In the genomic region with DNA sequence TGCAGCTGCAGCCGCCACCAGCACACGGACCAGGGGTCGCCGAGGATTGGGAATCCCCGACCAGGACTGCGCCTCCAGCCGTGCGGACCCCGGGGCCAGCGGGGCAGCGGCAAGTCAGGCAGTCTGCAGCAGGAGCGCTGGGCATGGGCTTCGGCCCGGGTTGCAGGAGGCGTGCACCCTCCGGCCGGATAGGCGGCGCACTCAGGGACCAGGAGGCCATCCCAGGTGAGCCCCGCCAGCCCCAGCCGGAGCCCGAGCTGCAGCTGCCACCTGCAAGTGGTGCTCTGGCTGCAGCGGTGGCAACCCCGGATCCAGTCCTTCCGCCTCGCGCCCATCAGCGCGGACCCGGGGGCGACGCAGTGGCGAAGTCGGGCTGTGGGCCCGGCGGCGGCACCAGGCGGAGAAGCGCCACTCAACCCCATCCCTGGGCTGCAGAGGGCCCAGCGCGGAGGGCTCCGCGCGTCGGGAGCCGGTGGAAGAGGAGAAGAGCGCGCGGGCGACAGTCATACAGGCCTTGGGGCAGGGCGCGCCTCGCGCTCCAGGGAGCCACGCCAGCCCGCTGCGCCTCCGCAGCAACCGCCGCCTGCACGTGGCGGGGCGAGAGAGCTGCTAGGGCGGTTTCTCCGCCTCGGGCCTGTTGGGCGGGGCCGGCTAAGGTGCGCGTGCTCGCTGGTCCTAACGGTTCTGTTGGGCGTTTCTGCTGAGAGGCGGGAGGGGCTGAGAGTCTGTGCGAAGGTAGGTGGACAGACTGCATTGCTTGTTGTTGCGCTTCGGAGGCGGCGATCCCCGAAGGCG, we compare ENCODE assay signal across 8 cellular contexts.
A peak's percentile ranks its signal among the peaks of the same experiment; 100 is the strongest.
DNase-seq lines count a peak whose midpoint lies in the region; ATAC-seq, FAIRE-seq and TF ChIP-seq lines count a peak whose summit lies in the region.

No MANE protein-coding gene starts in this region.

- TF ChIP-seq CTCF in D721Med (IDR thresholded peaks at IDR 0.05; ENCODE audit: insufficient read depth, missing control alignments) = no peak

- peak; percentile 23 for DNase-seq in A172 (ENCODE audit: low spot score)
- peak; percentile 55 for DNase-seq in NCI-H226
- peak; percentile 67 for DNase-seq in activated naive CD4-positive, alpha-beta T cell treated with anti-CD3 and anti-CD28 coated beads, Interleukin-2, amount 50 U/mL, for 16 hours
- DNase-seq in stimulated activated CD4-positive, alpha-beta T cell treated with anti-CD3 and anti-CD28 coated beads, Interleukin-1b, Interleukin-23, amount 100 ng/mL, for 4 hours (ENCODE audit: low read depth in 2 of 2) = peak; percentile 34 to 50
- no peak for DNase-seq in SIG-M5 (lab: John Stamatoyannopoulos, UW)
- DNase-seq in D721Med (ENCODE audit: insufficient read length, low spot score) = no peak

- no peaks in the 10 kb centered on the region for H3K9me3 ChIP-seq in iPS-15b (ENCODE audit: control insufficient read depth, insufficient read depth, low read length)

- peaks cover 27% of the 10 kb centered on the region for H3K27me3 ChIP-seq in iPS-15b (ENCODE audit: control insufficient read depth, insufficient read depth, low read length)

- no peak overlapping the region for H3K9ac ChIP-seq in iPS-15b (ENCODE audit: low read depth, low read length)

- no peaks in the 10 kb centered on the region for H3K4me1 ChIP-seq in iPS-15b (ENCODE audit: control insufficient read depth, insufficient read depth, low read length)

- H3K36me3 ChIP-seq in iPS-15b (ENCODE audit: control insufficient read depth, insufficient read depth, low read length) = no peaks in the 10 kb centered on the region

- no peak for FAIRE-seq in D721Med (lab: Jason Lieb, UNC)

- ATAC-seq in GM19351 (IDR thresholded peaks at IDR 0.05; ENCODE audit: unreplicated experiment) = peak; percentile 68

- H3K4me3 ChIP-seq in iPS-15b (ENCODE audit: low read depth, low read length) = peak overlapping the region; percentile 45

Comparison
In these comparisons a context has a peak if more than half of its experiments do, and no peak if none do; other contexts are left out.
1. DNase-seq: peak in A172 (single experiment), NCI-H226 (single experiment), activated naive CD4-positive, alpha-beta T cell treated with anti-CD3 and anti-CD28 coated beads, Interleukin-2, amount 50 U/mL, for 16 hours (single experiment) and stimulated activated CD4-positive, alpha-beta T cell treated with anti-CD3 and anti-CD28 coated beads, Interleukin-1b, Interleukin-23, amount 100 ng/mL, for 4 hours (2 of 2); none in SIG-M5 (single experiment) and D721Med (single experiment).